In the genomic region with DNA sequence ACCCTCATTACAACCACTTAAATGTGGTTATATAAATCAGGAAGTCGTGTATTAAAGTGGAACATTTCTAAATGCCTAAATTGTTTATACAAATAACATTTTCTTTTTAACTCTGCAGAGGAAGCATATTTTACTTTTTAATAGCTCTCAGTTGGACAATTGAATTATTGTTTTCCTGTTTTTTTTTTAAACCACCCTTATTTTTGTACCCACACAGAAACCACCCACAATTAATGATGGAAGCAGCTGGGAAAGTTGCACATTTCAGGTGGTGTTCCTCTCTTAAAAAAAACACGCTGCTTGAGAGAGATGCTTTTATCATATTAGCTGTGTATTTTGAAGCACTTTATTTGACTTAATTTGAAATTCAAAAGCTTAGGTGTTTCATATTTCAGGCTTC, we compare ENCODE assay signal across 14 cellular contexts.
"Had no signal": no experiment of that assay in that cellular context is flagged by ENCODE, and none has a peak within 500 bp of the region (broad histone marks: within the 10 kb centered on the region; RNA-seq: fewer than 3 reads in every experiment).

No MANE protein-coding gene starts in this region.

- H3K4me1 ChIP-seq: testis had no signal

- H3K27ac Mint-ChIP-seq: activated CD4-positive, alpha-beta memory T cell treated with anti-CD3 and anti-CD28 coated beads, Interleukin-2, amount 10 ng/mL, durations not matched to agents 7 days and 5 days; activated naive CD8-positive, alpha-beta T cell; stimulated activated naive CD8-positive, alpha-beta T cell treated with anti-CD3 and anti-CD28 coated beads, Interleukin-15, Interleukin-2, amounts not matched to agents 100 ng/mL and 50 ng/mL, for 24 hours had no signal

- H3K36me3 ChIP-seq: brain microvascular endothelial cell, esophagus squamous epithelium had no signal

- H3K9me3 ChIP-seq: esophagus squamous epithelium, testis had no signal

- H3K27ac ChIP-seq: brain microvascular endothelial cell, dorsolateral prefrontal cortex, esophagus squamous epithelium, testis, VCaP had no signal

- H3K27me3 Mint-ChIP-seq: activated CD4-positive, alpha-beta memory T cell treated with anti-CD3 and anti-CD28 coated beads, Interleukin-2, amount 10 ng/mL, durations not matched to agents 7 days and 5 days; activated naive CD8-positive, alpha-beta T cell; stimulated activated naive CD8-positive, alpha-beta T cell treated with anti-CD3 and anti-CD28 coated beads, Interleukin-15, Interleukin-2, amounts not matched to agents 100 ng/mL and 50 ng/mL, for 24 hours had no signal

- H3K4me3 Mint-ChIP-seq: activated CD4-positive, alpha-beta memory T cell treated with anti-CD3 and anti-CD28 coated beads, Interleukin-2, amount 10 ng/mL, durations not matched to agents 7 days and 5 days; activated naive CD8-positive, alpha-beta T cell; stimulated activated naive CD8-positive, alpha-beta T cell treated with anti-CD3 and anti-CD28 coated beads, Interleukin-15, Interleukin-2, amounts not matched to agents 100 ng/mL and 50 ng/mL, for 24 hours had no signal

- H3K4me3 ChIP-seq: dorsolateral prefrontal cortex, esophagus squamous epithelium, testis had no signal

- H3K4me1 Mint-ChIP-seq: activated CD4-positive, alpha-beta memory T cell treated with anti-CD3 and anti-CD28 coated beads, Interleukin-2, amount 10 ng/mL, durations not matched to agents 7 days and 5 days had no signal

- H3K27me3 ChIP-seq: brain microvascular endothelial cell, dorsolateral prefrontal cortex, esophagus squamous epithelium, testis had no signal

- H3K36me3 Mint-ChIP-seq: activated naive CD8-positive, alpha-beta T cell had no signal

- DNase-seq: activated CD4-positive, alpha-beta memory T cell treated with anti-CD3 and anti-CD28 coated beads, Interleukin-2, amount 10 ng/mL, durations not matched to agents 7 days and 5 days; activated gamma-delta T cell; activated T-cell treated with anti-CD3 and anti-CD28 coated beads, Interleukin-2, amount 50 U/mL, for 48 hours; amygdala; brain microvascular endothelial cell; dorsolateral prefrontal cortex; esophagus squamous epithelium; foreskin fibroblast; stimulated activated CD4-positive, alpha-beta T cell treated with anti-CD3 and anti-CD28 coated beads, Interleukin-4, amount 100 ng/mL, for 24 hours; T1000; testis had no signal
